6 cellular contexts compared by ENCODE assay signal in genomic region chr15:22194739-22195617, GRCh38.
DNase-seq lines count a peak whose midpoint lies in the region; ATAC-seq and FAIRE-seq lines count a peak whose summit lies in the region.
"Not testable (repeated sequence)": the region's sequence is repeated elsewhere in the genome, so short reads cannot be mapped to it uniquely, and the experiment has no call there.

No MANE protein-coding gene starts in this region.

- DNase-seq in GM18507 (ENCODE audit: extremely low spot score, insufficient read length, low read depth); activated T-cell treated with anti-CD3 and anti-CD28 coated beads, Interleukin-2, amount 50 U/mL, for 4 hours; activated naive CD8-positive, alpha-beta T cell treated with anti-CD3 and anti-CD28 coated beads, Interleukin-2, amount 50 U/mL, for 24 hours; naive thymus-derived CD4-positive, alpha-beta T cell; stimulated activated effector memory CD8-positive, alpha-beta T cell treated with anti-CD3 and anti-CD28 coated beads, Interleukin-12 subunit alpha, Interleukin-12 subunit beta, amount 100 ng/mL, for 72 hours (ENCODE audit: low spot score in 2 of 2): not testable (repeated sequence)

- intact Hi-C loops in naive thymus-derived CD4-positive, alpha-beta T cell (cut with micrococcal nuclease) = not testable (repeated sequence)

- not testable (repeated sequence) for H3K4me1 Mint-ChIP-seq in activated T-cell treated with anti-CD3 and anti-CD28 coated beads, Interleukin-2, amount 50 U/mL, for 4 hours (ENCODE audit: low read depth); activated naive CD8-positive, alpha-beta T cell treated with anti-CD3 and anti-CD28 coated beads, Interleukin-2, amount 50 U/mL, for 24 hours; naive thymus-derived CD4-positive, alpha-beta T cell; stimulated activated effector memory CD8-positive, alpha-beta T cell treated with anti-CD3 and anti-CD28 coated beads, Interleukin-12 subunit alpha, Interleukin-12 subunit beta, amount 100 ng/mL, for 72 hours

- not testable (repeated sequence) for H3K27ac Mint-ChIP-seq in activated naive CD8-positive, alpha-beta T cell treated with anti-CD3 and anti-CD28 coated beads, Interleukin-2, amount 50 U/mL, for 24 hours; naive thymus-derived CD4-positive, alpha-beta T cell; stimulated activated effector memory CD8-positive, alpha-beta T cell treated with anti-CD3 and anti-CD28 coated beads, Interleukin-12 subunit alpha, Interleukin-12 subunit beta, amount 100 ng/mL, for 72 hours

- not testable (repeated sequence) for H3K27me3 Mint-ChIP-seq in activated T-cell treated with anti-CD3 and anti-CD28 coated beads, Interleukin-2, amount 50 U/mL, for 4 hours (ENCODE audit: low read depth); activated naive CD8-positive, alpha-beta T cell treated with anti-CD3 and anti-CD28 coated beads, Interleukin-2, amount 50 U/mL, for 24 hours; naive thymus-derived CD4-positive, alpha-beta T cell

- H3K9me3 Mint-ChIP-seq in activated T-cell treated with anti-CD3 and anti-CD28 coated beads, Interleukin-2, amount 50 U/mL, for 4 hours; activated naive CD8-positive, alpha-beta T cell treated with anti-CD3 and anti-CD28 coated beads, Interleukin-2, amount 50 U/mL, for 24 hours; naive thymus-derived CD4-positive, alpha-beta T cell; stimulated activated effector memory CD8-positive, alpha-beta T cell treated with anti-CD3 and anti-CD28 coated beads, Interleukin-12 subunit alpha, Interleukin-12 subunit beta, amount 100 ng/mL, for 72 hours: not testable (repeated sequence)

- not testable (repeated sequence) for H3K27ac ChIP-seq in naive thymus-derived CD4-positive, alpha-beta T cell (ENCODE audit: low read depth, low read length)

- H3K9me3 ChIP-seq in naive thymus-derived CD4-positive, alpha-beta T cell (ENCODE audit: control insufficient read depth in 2 of 3, low read length in 3 of 3) = not testable (repeated sequence)

- CTCF ChIA-PET in naive thymus-derived CD4-positive, alpha-beta T cell (lab: Charles Lee) = not testable (repeated sequence)

- POLR2A ChIA-PET in naive thymus-derived CD4-positive, alpha-beta T cell (lab: Charles Lee) = not testable (repeated sequence)

- not testable (repeated sequence) for H3K27me3 ChIP-seq in naive thymus-derived CD4-positive, alpha-beta T cell (ENCODE audit: control insufficient read depth in 2 of 2, insufficient read depth in 2 of 2, low read length in 2 of 2)

- H3K4me1 ChIP-seq in naive thymus-derived CD4-positive, alpha-beta T cell (ENCODE audit: control insufficient read depth in 2 of 2, insufficient read depth in 2 of 2, low read length in 2 of 2) = not testable (repeated sequence)

- H3K4me3 Mint-ChIP-seq in activated T-cell treated with anti-CD3 and anti-CD28 coated beads, Interleukin-2, amount 50 U/mL, for 4 hours; activated naive CD8-positive, alpha-beta T cell treated with anti-CD3 and anti-CD28 coated beads, Interleukin-2, amount 50 U/mL, for 24 hours; naive thymus-derived CD4-positive, alpha-beta T cell; stimulated activated effector memory CD8-positive, alpha-beta T cell treated with anti-CD3 and anti-CD28 coated beads, Interleukin-12 subunit alpha, Interleukin-12 subunit beta, amount 100 ng/mL, for 72 hours: not testable (repeated sequence)

- FAIRE-seq in GM18507 (lab: Jason Lieb, UNC) = peak; percentile 29

- peak; percentile 72 to 80 for ATAC-seq in activated CD4-positive, CD25-positive, alpha-beta regulatory T cell treated with anti-CD3 and anti-CD28 coated beads, Interleukin-2, amount 50 U/mL, for 24 hours
- ATAC-seq in activated T-cell treated with anti-CD3 and anti-CD28 coated beads, Interleukin-2, amount 50 U/mL, for 4 hours = peak; percentile 78
- peak; percentile 40 for ATAC-seq in activated naive CD8-positive, alpha-beta T cell treated with anti-CD3 and anti-CD28 coated beads, Interleukin-2, amount 50 U/mL, for 24 hours
- ATAC-seq in naive thymus-derived CD4-positive, alpha-beta T cell = peak; percentile 70
- ATAC-seq in stimulated activated effector memory CD8-positive, alpha-beta T cell treated with anti-CD3 and anti-CD28 coated beads, Interleukin-12 subunit alpha, Interleukin-12 subunit beta, amount 100 ng/mL, for 72 hours = peak; percentile 76

- H3K36me3 ChIP-seq in naive thymus-derived CD4-positive, alpha-beta T cell (ENCODE audit: control insufficient read depth in 2 of 3, insufficient read depth in 3 of 3, low read length in 3 of 3) = not testable (repeated sequence)

- not testable (repeated sequence) for H3K4me3 ChIP-seq in naive thymus-derived CD4-positive, alpha-beta T cell (ENCODE audit: low read length)

- H3K36me3 Mint-ChIP-seq in activated T-cell treated with anti-CD3 and anti-CD28 coated beads, Interleukin-2, amount 50 U/mL, for 4 hours (ENCODE audit: insufficient read depth); activated naive CD8-positive, alpha-beta T cell treated with anti-CD3 and anti-CD28 coated beads, Interleukin-2, amount 50 U/mL, for 24 hours (ENCODE audit: low read depth); naive thymus-derived CD4-positive, alpha-beta T cell; stimulated activated effector memory CD8-positive, alpha-beta T cell treated with anti-CD3 and anti-CD28 coated beads, Interleukin-12 subunit alpha, Interleukin-12 subunit beta, amount 100 ng/mL, for 72 hours: not testable (repeated sequence)
